Comparison of ENCODE assay signal across 8 cellular contexts in genomic region chr11:31810779-31811647, GRCh38. TPM values are rescaled to one million over a fixed set of nuclear protein-coding genes. Genes with fewer than 3 reads are reported as not detected.
DNase-seq lines count a peak whose midpoint lies in the region; ATAC-seq, FAIRE-seq and TF ChIP-seq lines count a peak whose summit lies in the region.

Gene PAX6 (minus strand): TSS chr11:31811322. CDS start chr11:31806411, 4,911 bp downstream.

- peak; percentile 94 for FAIRE-seq in islet of Langerhans (lab: Jason Lieb, UNC)

- peak within 1 kb of the TSS; percentile 94 for H3K4me2 ChIP-seq in skeletal muscle satellite cell (ENCODE audit: low read length)

- H3K4me3 ChIP-seq in Panc1 (ENCODE audit: low read depth in 2 of 2, low read length in 2 of 2): peak within 1 kb of the TSS; percentile 45 to 51
- peak within 1 kb of the TSS; percentile 66 for H3K4me3 ChIP-seq in skeletal muscle satellite cell (ENCODE audit: low read length)

- no peak within 1 kb of the TSS for H3K9ac ChIP-seq in skeletal muscle satellite cell (ENCODE audit: low read depth, low read length)

- no peak for TF ChIP-seq CTCF in Panc1 (IDR thresholded peaks at IDR 0.05)

- POLR2A ChIA-PET in Panc1 (lab: Charles Lee): no interaction called here

- H3K9me3 ChIP-seq in Panc1 (ENCODE audit: control insufficient read depth, insufficient read depth, low read depth, low read length): no peaks in the 10 kb centered on the region
- H3K9me3 ChIP-seq in skeletal muscle satellite cell (replicated peaks; ENCODE audit: low read length): no peaks in the 10 kb centered on the region

- ATAC-seq in GM21619 (IDR thresholded peaks at IDR 0.05; ENCODE audit: unreplicated experiment) (peak; percentile 55), Panc1 (no peak)

- no TSS peak for BruUV-seq in Panc1 (replicated peaks; lab: Mats Ljungman, UMichigan)

- H3K27me3 ChIP-seq in Panc1 (ENCODE audit: control insufficient read depth, insufficient read depth, low read length) (peaks cover 26% of the 10 kb centered on the region), skeletal muscle satellite cell (ENCODE audit: control insufficient read depth, insufficient read depth, low read length) (peaks cover 97% of the 10 kb centered on the region)

- peak; percentile 86 for DNase-seq in GM03348 (ENCODE audit: low spot score)
- DNase-seq in HuH-7 (ENCODE audit: low spot score): peak; percentile 99
- no peak for DNase-seq in Panc1 (ENCODE audit: low read depth, low spot score)
- DNase-seq in T47D (ENCODE audit: low read depth in 1 of 2, low spot score in 1 of 2): peak; percentile 79 to 96
- DNase-seq in ureter (ENCODE audit: low spot score): no peak

- H3K4me1 ChIP-seq in Panc1 (ENCODE audit: control insufficient read depth, insufficient read depth, low read length) (0 out of 2 replicates have a peak, but pooled peaks cover 3% of the 10 kb centered on the region), skeletal muscle satellite cell (ENCODE audit: control insufficient read depth, insufficient read depth, low read length) (peaks cover 41% of the 10 kb centered on the region)

- in situ Hi-C loops in Panc1 (cut with HindIII; ENCODE audit: low pct_unique_long_range_greater_than_20kb, low sequenced_read_pairs): no loop called here
- in situ Hi-C loops in T47D (cut with HindIII; ENCODE audit: low pct_unique_long_range_greater_than_20kb, low sequenced_read_pairs): no loop called here

- H3K27ac ChIP-seq in Panc1 (ENCODE audit: low read length): no peak within 1 kb of the TSS

- intact Hi-C loops in Panc1 (cut with micrococcal nuclease; ENCODE audit: unreplicated experiment): no loop called here

- H3K36me3 ChIP-seq in Panc1 (ENCODE audit: control insufficient read depth, insufficient read depth, low read length): no peaks in the 10 kb centered on the region
- H3K36me3 ChIP-seq in skeletal muscle satellite cell (ENCODE audit: insufficient read depth, low read length): no peaks in the 10 kb centered on the region

- CTCF ChIA-PET in Panc1 (lab: Charles Lee): no interaction called here

RNA-seq across cellular contexts. Expression of gene PAX6, which starts in this region (rescaled TPM):
- total RNA-seq in Panc1 (2021; ENCODE audit: unreplicated experiment) (0.49 TPM), ureter (not detected)
- polyA plus RNA-seq in Panc1 (2012; ENCODE audit: insufficient read length): 0.35 TPM
- under 0.01 TPM in 1 of 2 replicates, not detected in the other for total RNA-seq in skeletal muscle satellite cell (2012; rRNA removed)

Comparison
In these comparisons a context has a peak if more than half of its experiments do, and no peak if none do; other contexts are left out.
1. DNase-seq: peak in GM03348 (single experiment), HuH-7 (single experiment) and T47D (2 of 2); none in Panc1 (single experiment) and ureter (single experiment).